1 cellular context compared by ENCODE assay signal in the genomic region with DNA sequence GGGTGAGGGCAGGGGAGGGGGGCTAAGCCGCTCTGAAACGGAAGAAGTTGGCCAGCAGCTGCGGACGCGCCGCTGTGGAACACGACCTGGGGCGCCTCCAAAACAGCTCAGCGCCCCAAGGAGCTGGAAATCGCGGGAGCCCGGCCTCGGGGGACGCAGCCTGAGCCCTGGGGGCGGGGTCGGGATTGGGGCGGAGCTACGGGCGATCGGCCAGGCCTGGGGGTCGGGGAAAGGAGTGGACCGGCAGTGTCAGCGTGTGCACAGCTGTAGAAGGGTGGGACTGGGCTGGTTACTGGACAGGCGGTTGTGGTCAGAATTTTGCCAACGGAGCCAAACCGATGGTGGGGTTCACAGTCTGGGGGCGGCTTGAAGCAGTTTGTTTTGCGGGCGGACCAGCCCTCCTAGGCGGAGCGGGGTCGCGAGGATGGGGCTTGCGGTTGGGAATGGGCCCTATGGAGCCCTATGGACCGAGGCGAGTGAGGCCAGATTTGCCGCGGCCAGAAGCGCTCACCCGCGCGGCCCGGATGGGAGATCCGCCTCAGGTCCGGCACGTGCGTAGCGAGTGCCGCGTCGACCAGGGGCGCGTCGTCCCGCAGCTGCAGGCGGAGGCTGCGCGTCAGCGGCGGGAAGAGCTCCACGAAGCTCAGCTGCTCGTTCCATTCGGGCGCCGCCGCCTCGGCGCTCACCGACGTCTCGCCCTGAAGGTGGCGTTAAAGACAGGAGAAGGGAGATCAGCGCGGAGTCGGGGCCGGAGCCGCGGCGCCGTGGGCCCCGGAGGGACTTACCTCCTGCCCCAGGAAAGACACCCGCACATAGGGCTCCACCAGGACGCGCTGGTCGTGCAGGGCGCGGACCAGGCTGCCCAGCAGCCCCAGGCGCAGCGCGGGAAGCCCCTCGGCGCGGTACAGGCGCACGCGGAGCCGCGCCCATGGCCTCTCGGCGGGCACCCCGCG.
TF ChIP-seq lines count a peak whose summit lies in the region.

No MANE protein-coding gene starts in this region.

TF ChIP-seq in K562, 482 proteins besides CTCF, POLR2A, EP300 and RAD21 (continued from another document and continues in another):
- TF ChIP-seq, protein P1, sequence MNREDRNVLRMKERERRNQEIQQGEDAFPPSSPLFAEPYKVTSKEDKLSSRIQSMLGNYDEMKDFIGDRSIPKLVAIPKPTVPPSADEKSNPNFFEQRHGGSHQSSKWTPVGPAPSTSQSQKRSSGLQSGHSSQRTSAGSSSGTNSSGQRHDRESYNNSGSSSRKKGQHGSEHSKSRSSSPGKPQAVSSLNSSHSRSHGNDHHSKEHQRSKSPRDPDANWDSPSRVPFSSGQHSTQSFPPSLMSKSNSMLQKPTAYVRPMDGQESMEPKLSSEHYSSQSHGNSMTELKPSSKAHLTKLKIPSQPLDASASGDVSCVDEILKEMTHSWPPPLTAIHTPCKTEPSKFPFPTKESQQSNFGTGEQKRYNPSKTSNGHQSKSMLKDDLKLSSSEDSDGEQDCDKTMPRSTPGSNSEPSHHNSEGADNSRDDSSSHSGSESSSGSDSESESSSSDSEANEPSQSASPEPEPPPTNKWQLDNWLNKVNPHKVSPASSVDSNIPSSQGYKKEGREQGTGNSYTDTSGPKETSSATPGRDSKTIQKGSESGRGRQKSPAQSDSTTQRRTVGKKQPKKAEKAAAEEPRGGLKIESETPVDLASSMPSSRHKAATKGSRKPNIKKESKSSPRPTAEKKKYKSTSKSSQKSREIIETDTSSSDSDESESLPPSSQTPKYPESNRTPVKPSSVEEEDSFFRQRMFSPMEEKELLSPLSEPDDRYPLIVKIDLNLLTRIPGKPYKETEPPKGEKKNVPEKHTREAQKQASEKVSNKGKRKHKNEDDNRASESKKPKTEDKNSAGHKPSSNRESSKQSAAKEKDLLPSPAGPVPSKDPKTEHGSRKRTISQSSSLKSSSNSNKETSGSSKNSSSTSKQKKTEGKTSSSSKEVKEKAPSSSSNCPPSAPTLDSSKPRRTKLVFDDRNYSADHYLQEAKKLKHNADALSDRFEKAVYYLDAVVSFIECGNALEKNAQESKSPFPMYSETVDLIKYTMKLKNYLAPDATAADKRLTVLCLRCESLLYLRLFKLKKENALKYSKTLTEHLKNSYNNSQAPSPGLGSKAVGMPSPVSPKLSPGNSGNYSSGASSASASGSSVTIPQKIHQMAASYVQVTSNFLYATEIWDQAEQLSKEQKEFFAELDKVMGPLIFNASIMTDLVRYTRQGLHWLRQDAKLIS (CRISPR knock-in tag; IDR thresholded peaks at IDR 0.05): 0 out of 2 replicates have a peak, but pooled peaks have one; percentile 40
- TF ChIP-seq, protein P2, sequence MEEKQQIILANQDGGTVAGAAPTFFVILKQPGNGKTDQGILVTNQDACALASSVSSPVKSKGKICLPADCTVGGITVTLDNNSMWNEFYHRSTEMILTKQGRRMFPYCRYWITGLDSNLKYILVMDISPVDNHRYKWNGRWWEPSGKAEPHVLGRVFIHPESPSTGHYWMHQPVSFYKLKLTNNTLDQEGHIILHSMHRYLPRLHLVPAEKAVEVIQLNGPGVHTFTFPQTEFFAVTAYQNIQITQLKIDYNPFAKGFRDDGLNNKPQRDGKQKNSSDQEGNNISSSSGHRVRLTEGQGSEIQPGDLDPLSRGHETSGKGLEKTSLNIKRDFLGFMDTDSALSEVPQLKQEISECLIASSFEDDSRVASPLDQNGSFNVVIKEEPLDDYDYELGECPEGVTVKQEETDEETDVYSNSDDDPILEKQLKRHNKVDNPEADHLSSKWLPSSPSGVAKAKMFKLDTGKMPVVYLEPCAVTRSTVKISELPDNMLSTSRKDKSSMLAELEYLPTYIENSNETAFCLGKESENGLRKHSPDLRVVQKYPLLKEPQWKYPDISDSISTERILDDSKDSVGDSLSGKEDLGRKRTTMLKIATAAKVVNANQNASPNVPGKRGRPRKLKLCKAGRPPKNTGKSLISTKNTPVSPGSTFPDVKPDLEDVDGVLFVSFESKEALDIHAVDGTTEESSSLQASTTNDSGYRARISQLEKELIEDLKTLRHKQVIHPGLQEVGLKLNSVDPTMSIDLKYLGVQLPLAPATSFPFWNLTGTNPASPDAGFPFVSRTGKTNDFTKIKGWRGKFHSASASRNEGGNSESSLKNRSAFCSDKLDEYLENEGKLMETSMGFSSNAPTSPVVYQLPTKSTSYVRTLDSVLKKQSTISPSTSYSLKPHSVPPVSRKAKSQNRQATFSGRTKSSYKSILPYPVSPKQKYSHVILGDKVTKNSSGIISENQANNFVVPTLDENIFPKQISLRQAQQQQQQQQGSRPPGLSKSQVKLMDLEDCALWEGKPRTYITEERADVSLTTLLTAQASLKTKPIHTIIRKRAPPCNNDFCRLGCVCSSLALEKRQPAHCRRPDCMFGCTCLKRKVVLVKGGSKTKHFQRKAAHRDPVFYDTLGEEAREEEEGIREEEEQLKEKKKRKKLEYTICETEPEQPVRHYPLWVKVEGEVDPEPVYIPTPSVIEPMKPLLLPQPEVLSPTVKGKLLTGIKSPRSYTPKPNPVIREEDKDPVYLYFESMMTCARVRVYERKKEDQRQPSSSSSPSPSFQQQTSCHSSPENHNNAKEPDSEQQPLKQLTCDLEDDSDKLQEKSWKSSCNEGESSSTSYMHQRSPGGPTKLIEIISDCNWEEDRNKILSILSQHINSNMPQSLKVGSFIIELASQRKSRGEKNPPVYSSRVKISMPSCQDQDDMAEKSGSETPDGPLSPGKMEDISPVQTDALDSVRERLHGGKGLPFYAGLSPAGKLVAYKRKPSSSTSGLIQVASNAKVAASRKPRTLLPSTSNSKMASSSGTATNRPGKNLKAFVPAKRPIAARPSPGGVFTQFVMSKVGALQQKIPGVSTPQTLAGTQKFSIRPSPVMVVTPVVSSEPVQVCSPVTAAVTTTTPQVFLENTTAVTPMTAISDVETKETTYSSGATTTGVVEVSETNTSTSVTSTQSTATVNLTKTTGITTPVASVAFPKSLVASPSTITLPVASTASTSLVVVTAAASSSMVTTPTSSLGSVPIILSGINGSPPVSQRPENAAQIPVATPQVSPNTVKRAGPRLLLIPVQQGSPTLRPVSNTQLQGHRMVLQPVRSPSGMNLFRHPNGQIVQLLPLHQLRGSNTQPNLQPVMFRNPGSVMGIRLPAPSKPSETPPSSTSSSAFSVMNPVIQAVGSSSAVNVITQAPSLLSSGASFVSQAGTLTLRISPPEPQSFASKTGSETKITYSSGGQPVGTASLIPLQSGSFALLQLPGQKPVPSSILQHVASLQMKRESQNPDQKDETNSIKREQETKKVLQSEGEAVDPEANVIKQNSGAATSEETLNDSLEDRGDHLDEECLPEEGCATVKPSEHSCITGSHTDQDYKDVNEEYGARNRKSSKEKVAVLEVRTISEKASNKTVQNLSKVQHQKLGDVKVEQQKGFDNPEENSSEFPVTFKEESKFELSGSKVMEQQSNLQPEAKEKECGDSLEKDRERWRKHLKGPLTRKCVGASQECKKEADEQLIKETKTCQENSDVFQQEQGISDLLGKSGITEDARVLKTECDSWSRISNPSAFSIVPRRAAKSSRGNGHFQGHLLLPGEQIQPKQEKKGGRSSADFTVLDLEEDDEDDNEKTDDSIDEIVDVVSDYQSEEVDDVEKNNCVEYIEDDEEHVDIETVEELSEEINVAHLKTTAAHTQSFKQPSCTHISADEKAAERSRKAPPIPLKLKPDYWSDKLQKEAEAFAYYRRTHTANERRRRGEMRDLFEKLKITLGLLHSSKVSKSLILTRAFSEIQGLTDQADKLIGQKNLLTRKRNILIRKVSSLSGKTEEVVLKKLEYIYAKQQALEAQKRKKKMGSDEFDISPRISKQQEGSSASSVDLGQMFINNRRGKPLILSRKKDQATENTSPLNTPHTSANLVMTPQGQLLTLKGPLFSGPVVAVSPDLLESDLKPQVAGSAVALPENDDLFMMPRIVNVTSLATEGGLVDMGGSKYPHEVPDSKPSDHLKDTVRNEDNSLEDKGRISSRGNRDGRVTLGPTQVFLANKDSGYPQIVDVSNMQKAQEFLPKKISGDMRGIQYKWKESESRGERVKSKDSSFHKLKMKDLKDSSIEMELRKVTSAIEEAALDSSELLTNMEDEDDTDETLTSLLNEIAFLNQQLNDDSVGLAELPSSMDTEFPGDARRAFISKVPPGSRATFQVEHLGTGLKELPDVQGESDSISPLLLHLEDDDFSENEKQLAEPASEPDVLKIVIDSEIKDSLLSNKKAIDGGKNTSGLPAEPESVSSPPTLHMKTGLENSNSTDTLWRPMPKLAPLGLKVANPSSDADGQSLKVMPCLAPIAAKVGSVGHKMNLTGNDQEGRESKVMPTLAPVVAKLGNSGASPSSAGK (IDR thresholded peaks at IDR 0.05): peak; percentile 99
- TF ChIP-seq TAF9B (IDR thresholded peaks at IDR 0.05; ENCODE audit: partially characterized antibody) (no peak), PTTG1 (tag; IDR thresholded peaks at IDR 0.05; ENCODE audit: low read depth) (no peak), TSC22D4 (tag; IDR thresholded peaks at IDR 0.05) (no peak), NCOA4 (IDR thresholded peaks at IDR 0.05; ENCODE audit: partially characterized antibody) (no peak), HNRNPH1 (optimal IDR thresholded peaks at IDR 0.05; ENCODE audit: low read depth, low read length) (no peak), RBM39 (optimal IDR thresholded peaks at IDR 0.05; ENCODE audit: low read depth, low read length) (no peak), ZNF586 (CRISPR knock-in tag; conservative IDR thresholded peaks at IDR 0.05) (no peak), CBFA2T3 (IDR thresholded peaks at IDR 0.05) (0 out of 2 replicates have a peak, but pooled peaks have one; percentile 11), ZC3H8 (IDR thresholded peaks at IDR 0.05) (no peak), PPARD (CRISPR knock-in tag; IDR thresholded peaks at IDR 0.05) (no peak), EZH2 (IDR thresholded peaks at IDR 0.05; ENCODE audit: borderline replicate concordance, low read depth, low read length) (no peak), XRCC4 (IDR thresholded peaks at IDR 0.05; ENCODE audit: extremely low read depth, insufficient read depth, insufficient read length) (no peak), SRSF3 (IDR thresholded peaks at IDR 0.05; ENCODE audit: insufficient read depth, low read length) (no peak), ZNF561 (CRISPR knock-in tag; conservative IDR thresholded peaks at IDR 0.05) (no peak), MYNN (IDR thresholded peaks at IDR 0.05) (0 out of 2 replicates have a peak, but pooled peaks have one; percentile 22), MYNN (CRISPR knock-in tag; IDR thresholded peaks at IDR 0.05) (no peak), ELF1 (tag; IDR thresholded peaks at IDR 0.05) (no peak), ZNF589 (CRISPR knock-in tag; IDR thresholded peaks at IDR 0.05; ENCODE audit: low read depth) (no peak), CBX5 (IDR thresholded peaks at IDR 0.05; ENCODE audit: borderline replicate concordance, low read depth) (0 out of 2 replicates have a peak, but pooled peaks have one; percentile 13)
- TF ChIP-seq, protein P3, sequence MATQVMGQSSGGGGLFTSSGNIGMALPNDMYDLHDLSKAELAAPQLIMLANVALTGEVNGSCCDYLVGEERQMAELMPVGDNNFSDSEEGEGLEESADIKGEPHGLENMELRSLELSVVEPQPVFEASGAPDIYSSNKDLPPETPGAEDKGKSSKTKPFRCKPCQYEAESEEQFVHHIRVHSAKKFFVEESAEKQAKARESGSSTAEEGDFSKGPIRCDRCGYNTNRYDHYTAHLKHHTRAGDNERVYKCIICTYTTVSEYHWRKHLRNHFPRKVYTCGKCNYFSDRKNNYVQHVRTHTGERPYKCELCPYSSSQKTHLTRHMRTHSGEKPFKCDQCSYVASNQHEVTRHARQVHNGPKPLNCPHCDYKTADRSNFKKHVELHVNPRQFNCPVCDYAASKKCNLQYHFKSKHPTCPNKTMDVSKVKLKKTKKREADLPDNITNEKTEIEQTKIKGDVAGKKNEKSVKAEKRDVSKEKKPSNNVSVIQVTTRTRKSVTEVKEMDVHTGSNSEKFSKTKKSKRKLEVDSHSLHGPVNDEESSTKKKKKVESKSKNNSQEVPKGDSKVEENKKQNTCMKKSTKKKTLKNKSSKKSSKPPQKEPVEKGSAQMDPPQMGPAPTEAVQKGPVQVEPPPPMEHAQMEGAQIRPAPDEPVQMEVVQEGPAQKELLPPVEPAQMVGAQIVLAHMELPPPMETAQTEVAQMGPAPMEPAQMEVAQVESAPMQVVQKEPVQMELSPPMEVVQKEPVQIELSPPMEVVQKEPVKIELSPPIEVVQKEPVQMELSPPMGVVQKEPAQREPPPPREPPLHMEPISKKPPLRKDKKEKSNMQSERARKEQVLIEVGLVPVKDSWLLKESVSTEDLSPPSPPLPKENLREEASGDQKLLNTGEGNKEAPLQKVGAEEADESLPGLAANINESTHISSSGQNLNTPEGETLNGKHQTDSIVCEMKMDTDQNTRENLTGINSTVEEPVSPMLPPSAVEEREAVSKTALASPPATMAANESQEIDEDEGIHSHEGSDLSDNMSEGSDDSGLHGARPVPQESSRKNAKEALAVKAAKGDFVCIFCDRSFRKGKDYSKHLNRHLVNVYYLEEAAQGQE (CRISPR knock-in tag; IDR thresholded peaks at IDR 0.05; ENCODE audit: low read depth): no peak
- TF ChIP-seq, protein P4, sequence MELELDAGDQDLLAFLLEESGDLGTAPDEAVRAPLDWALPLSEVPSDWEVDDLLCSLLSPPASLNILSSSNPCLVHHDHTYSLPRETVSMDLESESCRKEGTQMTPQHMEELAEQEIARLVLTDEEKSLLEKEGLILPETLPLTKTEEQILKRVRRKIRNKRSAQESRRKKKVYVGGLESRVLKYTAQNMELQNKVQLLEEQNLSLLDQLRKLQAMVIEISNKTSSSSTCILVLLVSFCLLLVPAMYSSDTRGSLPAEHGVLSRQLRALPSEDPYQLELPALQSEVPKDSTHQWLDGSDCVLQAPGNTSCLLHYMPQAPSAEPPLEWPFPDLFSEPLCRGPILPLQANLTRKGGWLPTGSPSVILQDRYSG (tag; conservative IDR thresholded peaks at IDR 0.05; ENCODE audit: low read depth): no peak
- TF ChIP-seq, protein P5, sequence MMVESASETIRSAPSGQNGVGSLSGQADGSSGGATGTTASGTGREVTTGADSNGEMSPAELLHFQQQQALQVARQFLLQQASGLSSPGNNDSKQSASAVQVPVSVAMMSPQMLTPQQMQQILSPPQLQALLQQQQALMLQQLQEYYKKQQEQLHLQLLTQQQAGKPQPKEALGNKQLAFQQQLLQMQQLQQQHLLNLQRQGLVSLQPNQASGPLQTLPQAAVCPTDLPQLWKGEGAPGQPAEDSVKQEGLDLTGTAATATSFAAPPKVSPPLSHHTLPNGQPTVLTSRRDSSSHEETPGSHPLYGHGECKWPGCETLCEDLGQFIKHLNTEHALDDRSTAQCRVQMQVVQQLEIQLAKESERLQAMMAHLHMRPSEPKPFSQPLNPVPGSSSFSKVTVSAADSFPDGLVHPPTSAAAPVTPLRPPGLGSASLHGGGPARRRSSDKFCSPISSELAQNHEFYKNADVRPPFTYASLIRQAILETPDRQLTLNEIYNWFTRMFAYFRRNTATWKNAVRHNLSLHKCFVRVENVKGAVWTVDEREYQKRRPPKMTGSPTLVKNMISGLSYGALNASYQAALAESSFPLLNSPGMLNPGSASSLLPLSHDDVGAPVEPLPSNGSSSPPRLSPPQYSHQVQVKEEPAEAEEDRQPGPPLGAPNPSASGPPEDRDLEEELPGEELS (CRISPR knock-in tag; IDR thresholded peaks at IDR 0.05; ENCODE audit: borderline replicate concordance): peak; percentile 97; the same call in 1 of the 2 replicates
